Comparison of ENCODE assay signal across 15 cellular contexts in genomic region chr3:33134026-33134625, GRCh38. TPM values are rescaled to one million over a fixed set of nuclear protein-coding genes. Genes with fewer than 3 reads are reported as not detected.
DNase-seq lines count a peak whose midpoint lies in the region; ATAC-seq, FAIRE-seq and TF ChIP-seq lines count a peak whose summit lies in the region.
"Had no signal": no experiment of that assay in that cellular context is flagged by ENCODE, and none has a peak within 500 bp of the region (broad histone marks: within the 10 kb centered on the region; RNA-seq: fewer than 3 reads in every experiment).

No MANE protein-coding gene starts in this region.

- H3K9me3 ChIP-seq in IMR-90 (ENCODE audit: control insufficient read depth, insufficient read depth, low read length) = no peaks in the 10 kb centered on the region
- H3K9me3 ChIP-seq: colonic mucosa had no signal

- H3K4me3 ChIP-seq in IMR-90 (ENCODE audit: insufficient read depth, low read depth, low read length) = no peak overlapping the region
- H3K4me3 ChIP-seq in bronchial epithelial cell (ENCODE audit: low read depth, low read length) = no peak overlapping the region
- H3K4me3 ChIP-seq: colonic mucosa had no signal

- H3K27ac Mint-ChIP-seq in activated T-cell treated with anti-CD3 and anti-CD28 coated beads, Interleukin-2, amount 50 U/mL, for 24 hours = peak overlapping the region; percentile 69
- H3K27ac Mint-ChIP-seq in stimulated activated effector memory CD8-positive, alpha-beta T cell treated with anti-CD3 and anti-CD28 coated beads, Interleukin-12 subunit alpha, Interleukin-12 subunit beta, amount 100 ng/mL, for 72 hours = no peak overlapping the region
- no peak overlapping the region for H3K27ac Mint-ChIP-seq in stimulated activated memory B cell treated with anti-CD40 and anti-IgM and Interleukin-4, amounts not matched to agents 10 μg/mL and 1 μg/mL and 100 μg/mL, for 72 hours
- H3K27ac Mint-ChIP-seq: mesothelial cell of epicardium had no signal

- no peak for TF ChIP-seq RAD21 in IMR-90 (IDR thresholded peaks at IDR 0.05; ENCODE audit: low read length)

- CTCF ChIA-PET in IMR-90 (lab: Yijun Ruan, JAX) = interaction anchor here (0.6 to 1.2 kb wide), 2 partner anchors 233 to 239 kb away, joined by 3 to 7 read pairs; no protein-coding TSS in a partner anchor

- H3K9me1 ChIP-seq in IMR-90 (ENCODE audit: insufficient read depth, low read length) = no peaks in the 10 kb centered on the region

- no peak overlapping the region for H2AK9ac ChIP-seq in IMR-90 (replicated peaks; ENCODE audit: low read depth, low read length, poor library complexity)

- in situ Hi-C loops in IMR-90 (cut with MboI; ENCODE audit: low sequenced_read_pairs) = loop anchor here (5.0 to 10.0 kb wide), 2 partner anchors 238 to 651 kb away; no protein-coding TSS in a partner anchor

- H2AFZ ChIP-seq in IMR-90 (replicated peaks; ENCODE audit: low read length, poor library complexity) = no peak overlapping the region

- TF ChIP-seq CTCF in IMR-90 (conservative IDR thresholded peaks at IDR 0.05; ENCODE audit: low read depth, low read length) (no peak), bronchial epithelial cell (IDR thresholded peaks at IDR 0.05; ENCODE audit: insufficient read depth, low read length, severe bottlenecking) (no peak)

- H3K27ac ChIP-seq in IMR-90 (ENCODE audit: insufficient read depth, low read length) = no peak overlapping the region
- H3K27ac ChIP-seq: colonic mucosa had no signal

- H2BK5ac ChIP-seq in IMR-90 (ENCODE audit: low read depth, low read length, poor library complexity, severe bottlenecking) = no peak overlapping the region

- H3K23ac ChIP-seq in IMR-90 (ENCODE audit: low read depth, low read length) = no peak overlapping the region

- dilution Hi-C loops in IMR-90 (cut with HindIII; ENCODE audit: low sequenced_read_pairs, unreplicated experiment) = loop anchor here (25.0 kb wide), 1 partner anchor 253 kb away; no protein-coding TSS in a partner anchor

- no peak overlapping the region for H2BK15ac ChIP-seq in IMR-90 (ENCODE audit: low read depth, low read length)

- no peak overlapping the region for H4K8ac ChIP-seq in IMR-90 (ENCODE audit: low read depth in 2 of 2, low read length in 2 of 2)

- H3K4me2 ChIP-seq in IMR-90 (ENCODE audit: low read depth, low read length) = no peak overlapping the region

- H4K20me1 ChIP-seq in IMR-90 (ENCODE audit: insufficient read depth, low read length) = peaks cover 13% of the 10 kb centered on the region; the same call in 1 of the 2 replicates

- no peak overlapping the region for H2BK120ac ChIP-seq in IMR-90 (ENCODE audit: low read depth, low read length)

- H3K4ac ChIP-seq in IMR-90 (ENCODE audit: low read depth, low read length) = no peak overlapping the region

- BruUV-seq in IMR-90 (replicated peaks; lab: Mats Ljungman, UMichigan) = no TSS peak

- H2BK20ac ChIP-seq in IMR-90 (ENCODE audit: low read depth, low read length) = no peak overlapping the region

- DNase-seq in activated T-cell treated with anti-CD3 and anti-CD28 coated beads, Interleukin-2, amount 50 U/mL, for 24 hours = no peak
- no peak for DNase-seq in activated T-cell treated with anti-CD3 and anti-CD28 coated beads, Interleukin-2, amount 50 U/mL, for 1 hour
- DNase-seq in IMR-90 = peak; percentile 77
- peak; percentile 68 for DNase-seq in bronchial epithelial cell (ENCODE audit: low read depth)
- no peak for DNase-seq in stimulated activated effector memory CD8-positive, alpha-beta T cell treated with anti-CD3 and anti-CD28 coated beads, Interleukin-12 subunit alpha, Interleukin-12 subunit beta, amount 100 ng/mL, for 72 hours (ENCODE audit: low spot score in 2 of 2)
- no peak for DNase-seq in islet precursor cell
- DNase-seq: activated CD4-positive, alpha-beta T cell treated with anti-CD3 and anti-CD28 coated beads, Interleukin-2, amount 50 U/mL, for 48 hours; activated naive CD4-positive, alpha-beta T cell treated with Interleukin-2 at 50 U/mL for 16 hours; colonic mucosa; NCI-H2029 treated with DMSO at 0.1 percent for 48 hours; NCI-H69; RPMI8226 had no signal

- no peak overlapping the region for H3K56ac ChIP-seq in IMR-90 (ENCODE audit: extremely low read depth, insufficient read depth, low read length)

- ATAC-seq in IMR-90 (ENCODE audit: low read depth) (no peak), HG03457 (IDR thresholded peaks at IDR 0.05; ENCODE audit: unreplicated experiment) (no peak)
- ATAC-seq in stimulated activated effector memory CD8-positive, alpha-beta T cell treated with anti-CD3 and anti-CD28 coated beads, Interleukin-12 subunit alpha, Interleukin-12 subunit beta, amount 100 ng/mL, for 72 hours = peak; percentile 39
- no peak for ATAC-seq in stimulated activated memory B cell treated with anti-CD40 and anti-IgM and Interleukin-4, amounts not matched to agents 10 μg/mL and 1 μg/mL and 100 μg/mL, for 72 hours

- TF ChIP-seq POLR2A in IMR-90 (IDR thresholded peaks at IDR 0.05; ENCODE audit: low read depth, low read length) = no peak

- H3K36me3 Mint-ChIP-seq in activated T-cell treated with anti-CD3 and anti-CD28 coated beads, Interleukin-2, amount 50 U/mL, for 24 hours (ENCODE audit: low read depth) = peaks cover 63% of the 10 kb centered on the region
- peaks cover 60% of the 10 kb centered on the region for H3K36me3 Mint-ChIP-seq in stimulated activated effector memory CD8-positive, alpha-beta T cell treated with anti-CD3 and anti-CD28 coated beads, Interleukin-12 subunit alpha, Interleukin-12 subunit beta, amount 100 ng/mL, for 72 hours
- H3K36me3 Mint-ChIP-seq in stimulated activated memory B cell treated with anti-CD40 and anti-IgM and Interleukin-4, amounts not matched to agents 10 μg/mL and 1 μg/mL and 100 μg/mL, for 72 hours = peaks cover 51% of the 10 kb centered on the region

- H3K9me3 Mint-ChIP-seq in activated T-cell treated with anti-CD3 and anti-CD28 coated beads, Interleukin-2, amount 50 U/mL, for 24 hours = no peaks in the 10 kb centered on the region
- H3K9me3 Mint-ChIP-seq in stimulated activated effector memory CD8-positive, alpha-beta T cell treated with anti-CD3 and anti-CD28 coated beads, Interleukin-12 subunit alpha, Interleukin-12 subunit beta, amount 100 ng/mL, for 72 hours = no peaks in the 10 kb centered on the region
- H3K9me3 Mint-ChIP-seq in stimulated activated memory B cell treated with anti-CD40 and anti-IgM and Interleukin-4, amounts not matched to agents 10 μg/mL and 1 μg/mL and 100 μg/mL, for 72 hours = no peaks in the 10 kb centered on the region
- H3K9me3 Mint-ChIP-seq: mesothelial cell of epicardium had no signal

- peaks cover 4% of the 10 kb centered on the region for H3K4me1 ChIP-seq in IMR-90 (ENCODE audit: control insufficient read depth, insufficient read depth, low read length)
- H3K4me1 ChIP-seq: colonic mucosa had no signal

- H3K79me1 ChIP-seq in IMR-90 (ENCODE audit: low read depth in 1 of 2, low read length in 2 of 2) = peaks cover 0 to 15% of the 10 kb centered on the region in 2 experiments; a peak in 1 of 4 replicates

- H3K4me3 Mint-ChIP-seq in activated T-cell treated with anti-CD3 and anti-CD28 coated beads, Interleukin-2, amount 50 U/mL, for 24 hours = no peak overlapping the region
- no peak overlapping the region for H3K4me3 Mint-ChIP-seq in stimulated activated effector memory CD8-positive, alpha-beta T cell treated with anti-CD3 and anti-CD28 coated beads, Interleukin-12 subunit alpha, Interleukin-12 subunit beta, amount 100 ng/mL, for 72 hours
- no peak overlapping the region for H3K4me3 Mint-ChIP-seq in stimulated activated memory B cell treated with anti-CD40 and anti-IgM and Interleukin-4, amounts not matched to agents 10 μg/mL and 1 μg/mL and 100 μg/mL, for 72 hours
- H3K4me3 Mint-ChIP-seq: mesothelial cell of epicardium had no signal

- H3K27me3 ChIP-seq in IMR-90 (ENCODE audit: control insufficient read depth, insufficient read depth, low read length) = no peaks in the 10 kb centered on the region
- no peaks in the 10 kb centered on the region for H3K27me3 ChIP-seq in bronchial epithelial cell (ENCODE audit: control insufficient read depth, insufficient read depth, low read length)
- H3K27me3 ChIP-seq: colonic mucosa had no signal

- H4K5ac ChIP-seq in IMR-90 (ENCODE audit: low read depth, low read length) = no peak overlapping the region

- intact Hi-C loops in IMR-90 (cut with micrococcal nuclease) = no loop called here

- H3K4me1 Mint-ChIP-seq in activated T-cell treated with anti-CD3 and anti-CD28 coated beads, Interleukin-2, amount 50 U/mL, for 24 hours (ENCODE audit: low read depth) = peaks cover 4% of the 10 kb centered on the region
- H3K4me1 Mint-ChIP-seq in stimulated activated effector memory CD8-positive, alpha-beta T cell treated with anti-CD3 and anti-CD28 coated beads, Interleukin-12 subunit alpha, Interleukin-12 subunit beta, amount 100 ng/mL, for 72 hours = no peaks in the 10 kb centered on the region
- H3K4me1 Mint-ChIP-seq in stimulated activated memory B cell treated with anti-CD40 and anti-IgM and Interleukin-4, amounts not matched to agents 10 μg/mL and 1 μg/mL and 100 μg/mL, for 72 hours = peaks cover 4% of the 10 kb centered on the region
- H3K4me1 Mint-ChIP-seq: mesothelial cell of epicardium had no signal

- POLR2A ChIA-PET in IMR-90 (lab: Charles Lee; ENCODE audit: unreplicated experiment) = no interaction called here

- peaks cover 22% of the 10 kb centered on the region for H3K36me3 ChIP-seq in IMR-90 (ENCODE audit: control insufficient read depth, insufficient read depth, low read length)
- peaks cover 23% of the 10 kb centered on the region for H3K36me3 ChIP-seq in bronchial epithelial cell (ENCODE audit: control insufficient read depth, insufficient read depth, low read length)
- H3K36me3 ChIP-seq: colonic mucosa had no signal

- no peak overlapping the region for H2AK5ac ChIP-seq in IMR-90 (ENCODE audit: low read depth, low read length)

- no peak overlapping the region for H3K14ac ChIP-seq in IMR-90 (replicated peaks; ENCODE audit: low read depth, low read length)

- 94% methylated on average over 2 of the region's 4 CpGs; no CpG with 5 or more reads in 1 of the 2 experiments for WGBS in IMR-90 (ENCODE audit: extremely low coverage in 2 of 2, insufficient read length in 1 of 2), 2 experiments

- no peaks in the 10 kb centered on the region for H3K27me3 Mint-ChIP-seq in activated T-cell treated with anti-CD3 and anti-CD28 coated beads, Interleukin-2, amount 50 U/mL, for 24 hours
- no peaks in the 10 kb centered on the region for H3K27me3 Mint-ChIP-seq in stimulated activated memory B cell treated with anti-CD40 and anti-IgM and Interleukin-4, amounts not matched to agents 10 μg/mL and 1 μg/mL and 100 μg/mL, for 72 hours

- no peak overlapping the region for H3K18ac ChIP-seq in IMR-90 (ENCODE audit: low read depth, low read length)

- H3K9ac ChIP-seq in IMR-90 (ENCODE audit: low read depth, low read length) = no peak overlapping the region

- H4K91ac ChIP-seq in IMR-90 (ENCODE audit: insufficient read depth, low read depth, low read length) = no peak overlapping the region

- no peak for FAIRE-seq in bronchial epithelial cell (lab: Jason Lieb, UNC)

RNA-seq across cellular contexts. Expression of gene CRTAP, which starts 20.3 kb away (rescaled TPM):
- total RNA-seq in IMR-90 (2012; rRNA removed) (86.9 and 108 TPM in 2 replicates), bronchial epithelial cell (114 and 155 TPM in 2 replicates)
- 205 and 208 TPM in 2 replicates for polyA plus RNA-seq in IMR-90 (2012; rRNA removed)
- polyA plus RNA-seq in IMR-90 (2012; cell fraction: cytosol; rRNA removed) = 105 and 123 TPM in 2 replicates
- polyA plus RNA-seq in IMR-90 (2012; cell fraction: nucleus; rRNA removed; ENCODE audit: low replicate concordance) = 30.4 and 63.0 TPM in 2 replicates

RNA-seq across cellular contexts. Expression of gene GLB1, which starts 37.2 kb away (rescaled TPM):
- total RNA-seq in IMR-90 (2012; rRNA removed) (21.9 and 22.6 TPM in 2 replicates), bronchial epithelial cell (36.2 and 47.4 TPM in 2 replicates)
- polyA plus RNA-seq in IMR-90 (2012; rRNA removed) = 58.9 and 59.6 TPM in 2 replicates
- 41.3 and 44.8 TPM in 2 replicates for polyA plus RNA-seq in IMR-90 (2012; cell fraction: cytosol; rRNA removed)
- polyA plus RNA-seq in IMR-90 (2012; cell fraction: nucleus; rRNA removed; ENCODE audit: low replicate concordance) = 23.0 and 51.9 TPM in 2 replicates

RNA-seq across cellular contexts. Expression of gene TMPPE, which starts 37.2 kb away (rescaled TPM):
- total RNA-seq in IMR-90 (2012; rRNA removed) (3.0 and 3.3 TPM in 2 replicates), bronchial epithelial cell (5.5 and 7.7 TPM in 2 replicates)
- polyA plus RNA-seq in IMR-90 (2012; rRNA removed) = 1.8 and 2.2 TPM in 2 replicates
- 0.99 and 1.5 TPM in 2 replicates for polyA plus RNA-seq in IMR-90 (2012; cell fraction: cytosol; rRNA removed)
- polyA plus RNA-seq in IMR-90 (2012; cell fraction: nucleus; rRNA removed; ENCODE audit: low replicate concordance) = 1.3 and 1.7 TPM in 2 replicates

Comparison
In these comparisons a context has a peak if more than half of its experiments do, and no peak if none do; other contexts are left out.
1. DNase-seq: peak in IMR-90 (single experiment) and bronchial epithelial cell (single experiment); none in activated T-cell treated with anti-CD3 and anti-CD28 coated beads, Interleukin-2, amount 50 U/mL, for 24 hours (single experiment), activated T-cell treated with anti-CD3 and anti-CD28 coated beads, Interleukin-2, amount 50 U/mL, for 1 hour (single experiment), stimulated activated effector memory CD8-positive, alpha-beta T cell treated with anti-CD3 and anti-CD28 coated beads, Interleukin-12 subunit alpha, Interleukin-12 subunit beta, amount 100 ng/mL, for 72 hours (0 of 2) and islet precursor cell (single experiment).